In genomic region chr1:228527596-228527995, GRCh38 we compare ENCODE assay signal across 23 cellular contexts.
"Had no signal": no experiment of that assay in that cellular context is flagged by ENCODE, and none has a peak within 500 bp of the region (broad histone marks: within the 10 kb centered on the region; RNA-seq: fewer than 3 reads in every experiment).

No MANE protein-coding gene starts in this region.

- FAIRE-seq: islet of Langerhans, small intestine had no signal

- H3K9me3 ChIP-seq: mucosa of descending colon, neutrophil, transverse colon, vagina had no signal

- H3K27ac ChIP-seq: coronary artery, neutrophil, transverse colon, vagina had no signal

- H3K4me3 ChIP-seq: coronary artery, mucosa of descending colon, transverse colon, vagina had no signal

- H3K27me3 ChIP-seq: vagina had no signal

- H3K36me3 ChIP-seq: neutrophil, transverse colon, vagina had no signal

- ATAC-seq: activated CD8-positive, alpha-beta T cell treated with anti-CD3 and anti-CD28 coated beads, Interleukin-2, amount 10 ng/mL, durations not matched to agents 7 days and 5 days; activated naive CD4-positive, alpha-beta T cell treated with anti-CD3 and anti-CD28 coated beads, Interleukin-2, amount 50 U/mL, for 72 hours; activated T-cell treated with anti-CD3 and anti-CD28 coated beads, Interleukin-2, amount 50 U/mL, for 72 hours; esophagus mucosa; left colon; mucosa of descending colon; naive thymus-derived CD8-positive, alpha-beta T cell; WTC11 had no signal

- H3K4me1 ChIP-seq: vagina had no signal

- DNase-seq: activated CD4-positive, alpha-beta T cell treated with anti-CD3 and anti-CD28 coated beads for 48 hours; activated CD8-positive, alpha-beta memory T cell treated with anti-CD3 and anti-CD28 coated beads, Interleukin-2, amount 50 U/mL, for 4 hours; activated CD8-positive, alpha-beta T cell treated with anti-CD3 and anti-CD28 coated beads, Interleukin-2, amount 10 ng/mL, durations not matched to agents 7 days and 5 days; activated gamma-delta T cell; activated T-cell treated with anti-CD3 and anti-CD28 coated beads, Interleukin-2, amount 50 U/mL, for 72 hours; caudate nucleus; mucosa of descending colon; naive thymus-derived CD8-positive, alpha-beta T cell; retina; small intestine; stimulated activated CD4-positive, alpha-beta T cell treated with anti-CD3 and anti-CD28 coated beads, Interleukin-4, amount 100 ng/mL, for 4 hours; stimulated activated CD8-positive, alpha-beta memory T cell treated with anti-CD3 and anti-CD28 coated beads, Interleukin-4, amount 100 ng/mL, for 48 hours; stimulated activated naive CD4-positive, alpha-beta T cell treated with Interleukin-2 at 50 U/mL for 16 hours; substantia nigra; transverse colon had no signal
